In the genomic region with DNA sequence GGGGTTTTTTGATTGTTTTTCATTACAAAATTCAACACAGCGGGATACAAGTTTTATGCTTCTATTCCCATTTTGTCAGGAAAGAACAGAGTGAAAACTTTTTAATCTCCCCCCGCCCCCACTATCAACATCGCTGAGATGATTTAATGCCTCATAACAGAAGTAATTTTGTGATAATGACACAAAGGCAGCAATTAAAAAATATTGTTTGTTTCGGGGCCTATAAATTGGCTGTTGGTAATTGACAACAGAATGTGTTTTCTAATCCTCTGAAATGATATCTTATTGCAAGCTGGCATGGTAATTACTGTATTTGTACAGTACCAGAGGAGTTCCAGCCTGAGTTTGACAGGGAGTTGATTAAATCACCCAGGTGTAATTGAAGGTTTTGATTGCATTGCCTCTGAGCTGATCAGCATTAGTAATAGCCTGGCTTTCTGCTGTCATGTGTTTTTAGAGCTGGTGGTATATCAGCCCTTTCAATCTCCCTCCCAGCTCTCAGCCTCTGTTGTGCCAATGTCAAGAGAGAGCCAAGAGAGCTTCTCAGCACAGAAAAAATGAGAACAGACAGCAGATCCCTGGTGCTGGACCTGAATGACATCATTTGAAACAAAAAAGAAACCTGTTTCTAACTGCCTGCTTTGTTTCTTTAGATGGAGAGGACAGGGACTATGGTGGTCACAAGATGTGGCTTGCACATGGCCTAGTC, we compare ENCODE assay signal across 1 cellular context.
TF ChIP-seq lines count a peak whose summit lies in the region.

No MANE protein-coding gene starts in this region.

TF ChIP-seq in HEK293, 187 proteins besides CTCF, POLR2A, EP300 and RAD21 (continued from another document and continues in another):
- TF ChIP-seq, protein P1, sequence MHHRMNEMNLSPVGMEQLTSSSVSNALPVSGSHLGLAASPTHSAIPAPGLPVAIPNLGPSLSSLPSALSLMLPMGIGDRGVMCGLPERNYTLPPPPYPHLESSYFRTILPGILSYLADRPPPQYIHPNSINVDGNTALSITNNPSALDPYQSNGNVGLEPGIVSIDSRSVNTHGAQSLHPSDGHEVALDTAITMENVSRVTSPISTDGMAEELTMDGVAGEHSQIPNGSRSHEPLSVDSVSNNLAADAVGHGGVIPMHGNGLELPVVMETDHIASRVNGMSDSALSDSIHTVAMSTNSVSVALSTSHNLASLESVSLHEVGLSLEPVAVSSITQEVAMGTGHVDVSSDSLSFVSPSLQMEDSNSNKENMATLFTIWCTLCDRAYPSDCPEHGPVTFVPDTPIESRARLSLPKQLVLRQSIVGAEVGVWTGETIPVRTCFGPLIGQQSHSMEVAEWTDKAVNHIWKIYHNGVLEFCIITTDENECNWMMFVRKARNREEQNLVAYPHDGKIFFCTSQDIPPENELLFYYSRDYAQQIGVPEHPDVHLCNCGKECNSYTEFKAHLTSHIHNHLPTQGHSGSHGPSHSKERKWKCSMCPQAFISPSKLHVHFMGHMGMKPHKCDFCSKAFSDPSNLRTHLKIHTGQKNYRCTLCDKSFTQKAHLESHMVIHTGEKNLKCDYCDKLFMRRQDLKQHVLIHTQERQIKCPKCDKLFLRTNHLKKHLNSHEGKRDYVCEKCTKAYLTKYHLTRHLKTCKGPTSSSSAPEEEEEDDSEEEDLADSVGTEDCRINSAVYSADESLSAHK (tag by site-specific recombination; IDR thresholded peaks at IDR 0.05), result peak; percentile 78
- no peak for TF ChIP-seq ZNF335 (tag by site-specific recombination; conservative IDR thresholded peaks at IDR 0.05)
- no peak for TF ChIP-seq ZNF354C (tag by site-specific recombination; IDR thresholded peaks at IDR 0.05; ENCODE audit: borderline replicate concordance, low read depth)
- TF ChIP-seq ZNF214 (tag by site-specific recombination; IDR thresholded peaks at IDR 0.05; ENCODE audit: borderline replicate concordance), result no peak
- TF ChIP-seq, protein P2, sequence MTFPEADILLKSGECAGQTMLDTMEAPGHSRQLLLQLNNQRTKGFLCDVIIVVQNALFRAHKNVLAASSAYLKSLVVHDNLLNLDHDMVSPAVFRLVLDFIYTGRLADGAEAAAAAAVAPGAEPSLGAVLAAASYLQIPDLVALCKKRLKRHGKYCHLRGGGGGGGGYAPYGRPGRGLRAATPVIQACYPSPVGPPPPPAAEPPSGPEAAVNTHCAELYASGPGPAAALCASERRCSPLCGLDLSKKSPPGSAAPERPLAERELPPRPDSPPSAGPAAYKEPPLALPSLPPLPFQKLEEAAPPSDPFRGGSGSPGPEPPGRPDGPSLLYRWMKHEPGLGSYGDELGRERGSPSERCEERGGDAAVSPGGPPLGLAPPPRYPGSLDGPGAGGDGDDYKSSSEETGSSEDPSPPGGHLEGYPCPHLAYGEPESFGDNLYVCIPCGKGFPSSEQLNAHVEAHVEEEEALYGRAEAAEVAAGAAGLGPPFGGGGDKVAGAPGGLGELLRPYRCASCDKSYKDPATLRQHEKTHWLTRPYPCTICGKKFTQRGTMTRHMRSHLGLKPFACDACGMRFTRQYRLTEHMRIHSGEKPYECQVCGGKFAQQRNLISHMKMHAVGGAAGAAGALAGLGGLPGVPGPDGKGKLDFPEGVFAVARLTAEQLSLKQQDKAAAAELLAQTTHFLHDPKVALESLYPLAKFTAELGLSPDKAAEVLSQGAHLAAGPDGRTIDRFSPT (tag by site-specific recombination; IDR thresholded peaks at IDR 0.05), result no peak
- TF ChIP-seq, protein P3, sequence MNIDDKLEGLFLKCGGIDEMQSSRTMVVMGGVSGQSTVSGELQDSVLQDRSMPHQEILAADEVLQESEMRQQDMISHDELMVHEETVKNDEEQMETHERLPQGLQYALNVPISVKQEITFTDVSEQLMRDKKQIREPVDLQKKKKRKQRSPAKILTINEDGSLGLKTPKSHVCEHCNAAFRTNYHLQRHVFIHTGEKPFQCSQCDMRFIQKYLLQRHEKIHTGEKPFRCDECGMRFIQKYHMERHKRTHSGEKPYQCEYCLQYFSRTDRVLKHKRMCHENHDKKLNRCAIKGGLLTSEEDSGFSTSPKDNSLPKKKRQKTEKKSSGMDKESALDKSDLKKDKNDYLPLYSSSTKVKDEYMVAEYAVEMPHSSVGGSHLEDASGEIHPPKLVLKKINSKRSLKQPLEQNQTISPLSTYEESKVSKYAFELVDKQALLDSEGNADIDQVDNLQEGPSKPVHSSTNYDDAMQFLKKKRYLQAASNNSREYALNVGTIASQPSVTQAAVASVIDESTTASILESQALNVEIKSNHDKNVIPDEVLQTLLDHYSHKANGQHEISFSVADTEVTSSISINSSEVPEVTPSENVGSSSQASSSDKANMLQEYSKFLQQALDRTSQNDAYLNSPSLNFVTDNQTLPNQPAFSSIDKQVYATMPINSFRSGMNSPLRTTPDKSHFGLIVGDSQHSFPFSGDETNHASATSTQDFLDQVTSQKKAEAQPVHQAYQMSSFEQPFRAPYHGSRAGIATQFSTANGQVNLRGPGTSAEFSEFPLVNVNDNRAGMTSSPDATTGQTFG (tag by site-specific recombination; IDR thresholded peaks at IDR 0.05; ENCODE audit: borderline replicate concordance), result no peak
- TF ChIP-seq, protein P4, sequence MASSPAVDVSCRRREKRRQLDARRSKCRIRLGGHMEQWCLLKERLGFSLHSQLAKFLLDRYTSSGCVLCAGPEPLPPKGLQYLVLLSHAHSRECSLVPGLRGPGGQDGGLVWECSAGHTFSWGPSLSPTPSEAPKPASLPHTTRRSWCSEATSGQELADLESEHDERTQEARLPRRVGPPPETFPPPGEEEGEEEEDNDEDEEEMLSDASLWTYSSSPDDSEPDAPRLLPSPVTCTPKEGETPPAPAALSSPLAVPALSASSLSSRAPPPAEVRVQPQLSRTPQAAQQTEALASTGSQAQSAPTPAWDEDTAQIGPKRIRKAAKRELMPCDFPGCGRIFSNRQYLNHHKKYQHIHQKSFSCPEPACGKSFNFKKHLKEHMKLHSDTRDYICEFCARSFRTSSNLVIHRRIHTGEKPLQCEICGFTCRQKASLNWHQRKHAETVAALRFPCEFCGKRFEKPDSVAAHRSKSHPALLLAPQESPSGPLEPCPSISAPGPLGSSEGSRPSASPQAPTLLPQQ (tag by site-specific recombination; IDR thresholded peaks at IDR 0.05), result no peak
- no peak for TF ChIP-seq ZFP69B (tag by site-specific recombination; IDR thresholded peaks at IDR 0.05)
- TF ChIP-seq, protein P5, sequence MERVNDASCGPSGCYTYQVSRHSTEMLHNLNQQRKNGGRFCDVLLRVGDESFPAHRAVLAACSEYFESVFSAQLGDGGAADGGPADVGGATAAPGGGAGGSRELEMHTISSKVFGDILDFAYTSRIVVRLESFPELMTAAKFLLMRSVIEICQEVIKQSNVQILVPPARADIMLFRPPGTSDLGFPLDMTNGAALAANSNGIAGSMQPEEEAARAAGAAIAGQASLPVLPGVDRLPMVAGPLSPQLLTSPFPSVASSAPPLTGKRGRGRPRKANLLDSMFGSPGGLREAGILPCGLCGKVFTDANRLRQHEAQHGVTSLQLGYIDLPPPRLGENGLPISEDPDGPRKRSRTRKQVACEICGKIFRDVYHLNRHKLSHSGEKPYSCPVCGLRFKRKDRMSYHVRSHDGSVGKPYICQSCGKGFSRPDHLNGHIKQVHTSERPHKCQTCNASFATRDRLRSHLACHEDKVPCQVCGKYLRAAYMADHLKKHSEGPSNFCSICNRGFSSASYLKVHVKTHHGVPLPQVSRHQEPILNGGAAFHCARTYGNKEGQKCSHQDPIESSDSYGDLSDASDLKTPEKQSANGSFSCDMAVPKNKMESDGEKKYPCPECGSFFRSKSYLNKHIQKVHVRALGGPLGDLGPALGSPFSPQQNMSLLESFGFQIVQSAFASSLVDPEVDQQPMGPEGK (tag by site-specific recombination; IDR thresholded peaks at IDR 0.05), result peak; percentile 50
- peak; percentile 80 for TF ChIP-seq ZNF629 (tag by site-specific recombination; IDR thresholded peaks at IDR 0.05)
- no peak for TF ChIP-seq ZNF157 (tag by site-specific recombination; IDR thresholded peaks at IDR 0.05)
- TF ChIP-seq, protein P6, sequence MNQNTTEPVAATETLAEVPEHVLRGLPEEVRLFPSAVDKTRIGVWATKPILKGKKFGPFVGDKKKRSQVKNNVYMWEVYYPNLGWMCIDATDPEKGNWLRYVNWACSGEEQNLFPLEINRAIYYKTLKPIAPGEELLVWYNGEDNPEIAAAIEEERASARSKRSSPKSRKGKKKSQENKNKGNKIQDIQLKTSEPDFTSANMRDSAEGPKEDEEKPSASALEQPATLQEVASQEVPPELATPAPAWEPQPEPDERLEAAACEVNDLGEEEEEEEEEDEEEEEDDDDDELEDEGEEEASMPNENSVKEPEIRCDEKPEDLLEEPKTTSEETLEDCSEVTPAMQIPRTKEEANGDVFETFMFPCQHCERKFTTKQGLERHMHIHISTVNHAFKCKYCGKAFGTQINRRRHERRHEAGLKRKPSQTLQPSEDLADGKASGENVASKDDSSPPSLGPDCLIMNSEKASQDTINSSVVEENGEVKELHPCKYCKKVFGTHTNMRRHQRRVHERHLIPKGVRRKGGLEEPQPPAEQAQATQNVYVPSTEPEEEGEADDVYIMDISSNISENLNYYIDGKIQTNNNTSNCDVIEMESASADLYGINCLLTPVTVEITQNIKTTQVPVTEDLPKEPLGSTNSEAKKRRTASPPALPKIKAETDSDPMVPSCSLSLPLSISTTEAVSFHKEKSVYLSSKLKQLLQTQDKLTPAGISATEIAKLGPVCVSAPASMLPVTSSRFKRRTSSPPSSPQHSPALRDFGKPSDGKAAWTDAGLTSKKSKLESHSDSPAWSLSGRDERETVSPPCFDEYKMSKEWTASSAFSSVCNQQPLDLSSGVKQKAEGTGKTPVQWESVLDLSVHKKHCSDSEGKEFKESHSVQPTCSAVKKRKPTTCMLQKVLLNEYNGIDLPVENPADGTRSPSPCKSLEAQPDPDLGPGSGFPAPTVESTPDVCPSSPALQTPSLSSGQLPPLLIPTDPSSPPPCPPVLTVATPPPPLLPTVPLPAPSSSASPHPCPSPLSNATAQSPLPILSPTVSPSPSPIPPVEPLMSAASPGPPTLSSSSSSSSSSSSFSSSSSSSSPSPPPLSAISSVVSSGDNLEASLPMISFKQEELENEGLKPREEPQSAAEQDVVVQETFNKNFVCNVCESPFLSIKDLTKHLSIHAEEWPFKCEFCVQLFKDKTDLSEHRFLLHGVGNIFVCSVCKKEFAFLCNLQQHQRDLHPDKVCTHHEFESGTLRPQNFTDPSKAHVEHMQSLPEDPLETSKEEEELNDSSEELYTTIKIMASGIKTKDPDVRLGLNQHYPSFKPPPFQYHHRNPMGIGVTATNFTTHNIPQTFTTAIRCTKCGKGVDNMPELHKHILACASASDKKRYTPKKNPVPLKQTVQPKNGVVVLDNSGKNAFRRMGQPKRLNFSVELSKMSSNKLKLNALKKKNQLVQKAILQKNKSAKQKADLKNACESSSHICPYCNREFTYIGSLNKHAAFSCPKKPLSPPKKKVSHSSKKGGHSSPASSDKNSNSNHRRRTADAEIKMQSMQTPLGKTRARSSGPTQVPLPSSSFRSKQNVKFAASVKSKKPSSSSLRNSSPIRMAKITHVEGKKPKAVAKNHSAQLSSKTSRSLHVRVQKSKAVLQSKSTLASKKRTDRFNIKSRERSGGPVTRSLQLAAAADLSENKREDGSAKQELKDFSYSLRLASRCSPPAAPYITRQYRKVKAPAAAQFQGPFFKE (tag by site-specific recombination; IDR thresholded peaks at IDR 0.05; ENCODE audit: borderline replicate concordance), result no peak
- TF ChIP-seq KLF10 (tag by site-specific recombination; IDR thresholded peaks at IDR 0.05), result peak; percentile 72; the same call in 1 of the 2 replicates
- TF ChIP-seq GLIS1 (tag by site-specific recombination; IDR thresholded peaks at IDR 0.05), result peak; percentile 51
- TF ChIP-seq ZNF529 (tag by site-specific recombination; IDR thresholded peaks at IDR 0.05; ENCODE audit: insufficient replicate concordance), result no peak
- TF ChIP-seq, protein P7, sequence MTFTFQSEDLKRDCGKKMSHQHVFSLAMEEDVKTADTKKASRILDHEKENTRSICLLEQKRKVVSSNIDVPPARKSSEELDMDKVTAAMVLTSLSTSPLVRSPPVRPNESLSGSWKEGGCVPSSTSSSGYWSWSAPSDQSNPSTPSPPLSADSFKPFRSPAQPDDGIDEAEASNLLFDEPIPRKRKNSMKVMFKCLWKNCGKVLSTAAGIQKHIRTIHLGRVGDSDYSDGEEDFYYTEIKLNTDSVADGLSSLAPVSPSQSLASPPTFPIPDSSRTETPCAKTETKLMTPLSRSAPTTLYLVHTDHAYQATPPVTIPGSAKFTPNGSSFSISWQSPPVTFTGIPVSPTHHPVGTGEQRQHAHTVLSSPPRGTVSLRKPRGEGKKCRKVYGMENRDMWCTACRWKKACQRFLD (tag by site-specific recombination; IDR thresholded peaks at IDR 0.05), result no peak
- no peak for TF ChIP-seq ZNF416 (tag by site-specific recombination; IDR thresholded peaks at IDR 0.05)
- no peak for TF ChIP-seq ZNF146 (tag by site-specific recombination; IDR thresholded peaks at IDR 0.05)
- no peak for TF ChIP-seq ZBTB7A (tag by site-specific recombination; IDR thresholded peaks at IDR 0.05; ENCODE audit: low read depth)
- no peak for TF ChIP-seq ZNF10 (tag by site-specific recombination; IDR thresholded peaks at IDR 0.05)
- TF ChIP-seq EGR2 (tag by site-specific recombination; IDR thresholded peaks at IDR 0.05; ENCODE audit: low read depth), result no peak
- TF ChIP-seq ZXDB (tag by site-specific recombination; IDR thresholded peaks at IDR 0.05), result no peak; the same call in 1 of the 2 replicates
- TF ChIP-seq PRDM1 (tag by site-specific recombination; IDR thresholded peaks at IDR 0.05), result no peak
- no peak for TF ChIP-seq ZNF48 (tag by site-specific recombination; IDR thresholded peaks at IDR 0.05)
- no peak for TF ChIP-seq ZNF777 (tag by site-specific recombination; IDR thresholded peaks at IDR 0.05; ENCODE audit: borderline replicate concordance)
- no peak for TF ChIP-seq SP2 (tag by site-specific recombination; IDR thresholded peaks at IDR 0.05)
- no peak for TF ChIP-seq ZNF621 (tag by site-specific recombination; IDR thresholded peaks at IDR 0.05)
- no peak for TF ChIP-seq ZNF830 (tag by site-specific recombination; IDR thresholded peaks at IDR 0.05; ENCODE audit: low read depth)
- TF ChIP-seq, protein P8, sequence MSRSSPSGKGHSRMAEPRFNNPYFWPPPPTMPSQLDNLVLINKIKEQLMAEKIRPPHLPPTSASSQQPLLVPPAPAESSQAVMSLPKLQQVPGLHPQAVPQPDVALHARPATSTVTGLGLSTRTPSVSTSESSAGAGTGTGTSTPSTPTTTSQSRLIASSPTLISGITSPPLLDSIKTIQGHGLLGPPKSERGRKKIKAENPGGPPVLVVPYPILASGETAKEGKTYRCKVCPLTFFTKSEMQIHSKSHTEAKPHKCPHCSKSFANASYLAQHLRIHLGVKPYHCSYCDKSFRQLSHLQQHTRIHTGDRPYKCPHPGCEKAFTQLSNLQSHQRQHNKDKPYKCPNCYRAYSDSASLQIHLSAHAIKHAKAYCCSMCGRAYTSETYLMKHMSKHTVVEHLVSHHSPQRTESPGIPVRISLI (tag by site-specific recombination; IDR thresholded peaks at IDR 0.05), result no peak
- TF ChIP-seq, protein P9, sequence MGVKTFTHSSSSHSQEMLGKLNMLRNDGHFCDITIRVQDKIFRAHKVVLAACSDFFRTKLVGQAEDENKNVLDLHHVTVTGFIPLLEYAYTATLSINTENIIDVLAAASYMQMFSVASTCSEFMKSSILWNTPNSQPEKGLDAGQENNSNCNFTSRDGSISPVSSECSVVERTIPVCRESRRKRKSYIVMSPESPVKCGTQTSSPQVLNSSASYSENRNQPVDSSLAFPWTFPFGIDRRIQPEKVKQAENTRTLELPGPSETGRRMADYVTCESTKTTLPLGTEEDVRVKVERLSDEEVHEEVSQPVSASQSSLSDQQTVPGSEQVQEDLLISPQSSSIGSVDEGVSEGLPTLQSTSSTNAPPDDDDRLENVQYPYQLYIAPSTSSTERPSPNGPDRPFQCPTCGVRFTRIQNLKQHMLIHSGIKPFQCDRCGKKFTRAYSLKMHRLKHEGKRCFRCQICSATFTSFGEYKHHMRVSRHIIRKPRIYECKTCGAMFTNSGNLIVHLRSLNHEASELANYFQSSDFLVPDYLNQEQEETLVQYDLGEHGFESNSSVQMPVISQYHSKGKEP (tag by site-specific recombination; IDR thresholded peaks at IDR 0.05), result no peak; the same call in 1 of the 2 replicates
- TF ChIP-seq ZNF311 (tag by site-specific recombination; IDR thresholded peaks at IDR 0.05; ENCODE audit: borderline replicate concordance), result no peak
- no peak; the same call in none of the 2 replicates for TF ChIP-seq GFI1B (tag by site-specific recombination; IDR thresholded peaks at IDR 0.05)
- no peak for TF ChIP-seq ZNF585B (tag by site-specific recombination; IDR thresholded peaks at IDR 0.05)
